Comparison of ENCODE assay signal across 16 cellular contexts in the genomic region with DNA sequence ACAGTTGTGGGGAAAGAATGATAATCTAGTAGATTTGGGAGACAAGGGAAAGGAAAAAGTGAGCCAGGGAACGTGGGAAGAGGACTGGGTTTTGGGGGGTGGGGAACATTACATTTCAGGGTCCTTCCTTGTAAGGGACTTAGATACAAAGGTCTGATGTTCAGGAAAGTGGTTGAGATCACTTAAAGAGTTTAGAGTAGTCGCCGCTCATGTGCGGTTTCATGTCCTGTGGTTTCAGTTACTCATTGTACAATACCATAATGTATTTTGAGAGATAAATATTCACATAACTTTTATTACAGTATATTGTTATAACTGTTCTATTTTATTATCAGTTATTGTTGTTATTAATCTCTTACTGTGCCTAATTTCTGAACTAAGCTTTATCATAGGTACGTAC.
DNase-seq lines count a peak whose midpoint lies in the region; ATAC-seq lines count a peak whose summit lies in the region.
"Had no signal": no experiment of that assay in that cellular context is flagged by ENCODE, and none has a peak within 500 bp of the region (broad histone marks: within the 10 kb centered on the region; RNA-seq: fewer than 3 reads in every experiment).

No MANE protein-coding gene starts in this region.

- peak overlapping the region; percentile 40 for H3K27ac Mint-ChIP-seq in T-helper 2 cell treated with Interferon-gamma antibody and Interleukin-4, amounts not matched to agents 5 μg/mL and 100 μg/mL, for 36 hours
- peak overlapping the region; percentile 8 for H3K27ac Mint-ChIP-seq in activated T-helper 17 cell treated with anti-CD3 and anti-CD28 coated beads, Interleukin-2, amount 50 U/mL, for 72 hours
- H3K27ac Mint-ChIP-seq: CD4-positive, alpha-beta memory T cell had no signal

- H3K4me3 ChIP-seq in Jurkat, Clone E6-1 (ENCODE audit: low read length), result peak overlapping the region; percentile 37
- H3K4me3 ChIP-seq: A549, GM12878 had no signal

- DNase-seq in SHP77 treated with DMSO at 0.1 percent for 48 hours (lab: John Stamatoyannopoulos, UW) (peak; percentile 42), SHP77 (lab: John Stamatoyannopoulos, UW) (no peak), GM03348 (ENCODE audit: low spot score) (no peak), mucosa of gallbladder (ENCODE audit: low spot score) (no peak)
- DNase-seq in Jurkat, Clone E6-1 (ENCODE audit: low read depth, low spot score), result peak; percentile 62
- no peak for DNase-seq in T-helper 2 cell treated with Interferon-gamma antibody and Interleukin-4, amounts not matched to agents 5 μg/mL and 100 μg/mL, for 36 hours (ENCODE audit: low spot score)
- no peak for DNase-seq in activated naive CD4-positive, alpha-beta T cell treated with anti-CD3 and anti-CD28 coated beads, Interleukin-2, amount 50 U/mL, for 16 hours
- DNase-seq: AML-193; CD4-positive, alpha-beta memory T cell; DMS153; DMS79; GF-D8; H9 had no signal

- H3K9me3 Mint-ChIP-seq in T-helper 2 cell treated with Interferon-gamma antibody and Interleukin-4, amounts not matched to agents 5 μg/mL and 100 μg/mL, for 36 hours, result no peaks in the 10 kb centered on the region
- H3K9me3 Mint-ChIP-seq in activated T-helper 17 cell treated with anti-CD3 and anti-CD28 coated beads, Interleukin-2, amount 50 U/mL, for 72 hours, result no peaks in the 10 kb centered on the region
- H3K9me3 Mint-ChIP-seq: H9 had no signal

- peaks cover 8% of the 10 kb centered on the region for H3K36me3 Mint-ChIP-seq in T-helper 2 cell treated with Interferon-gamma antibody and Interleukin-4, amounts not matched to agents 5 μg/mL and 100 μg/mL, for 36 hours (ENCODE audit: low read depth)
- peaks cover 35% of the 10 kb centered on the region for H3K36me3 Mint-ChIP-seq in activated T-helper 17 cell treated with anti-CD3 and anti-CD28 coated beads, Interleukin-2, amount 50 U/mL, for 72 hours (ENCODE audit: low read depth)

- H3K27me3 Mint-ChIP-seq in T-helper 2 cell treated with Interferon-gamma antibody and Interleukin-4, amounts not matched to agents 5 μg/mL and 100 μg/mL, for 36 hours (ENCODE audit: low read depth), result no peaks in the 10 kb centered on the region
- H3K27me3 Mint-ChIP-seq in activated T-helper 17 cell treated with anti-CD3 and anti-CD28 coated beads, Interleukin-2, amount 50 U/mL, for 72 hours, result no peaks in the 10 kb centered on the region
- H3K27me3 Mint-ChIP-seq: CD4-positive, alpha-beta memory T cell had no signal

- H3K4me1 Mint-ChIP-seq in T-helper 2 cell treated with Interferon-gamma antibody and Interleukin-4, amounts not matched to agents 5 μg/mL and 100 μg/mL, for 36 hours (ENCODE audit: low read depth), result peaks cover 17% of the 10 kb centered on the region
- H3K4me1 Mint-ChIP-seq in activated T-helper 17 cell treated with anti-CD3 and anti-CD28 coated beads, Interleukin-2, amount 50 U/mL, for 72 hours, result peaks cover 7% of the 10 kb centered on the region
- H3K4me1 Mint-ChIP-seq: CD4-positive, alpha-beta memory T cell; H9 had no signal

- peak overlapping the region; percentile 44 for H3K4me3 Mint-ChIP-seq in T-helper 2 cell treated with Interferon-gamma antibody and Interleukin-4, amounts not matched to agents 5 μg/mL and 100 μg/mL, for 36 hours
- H3K4me3 Mint-ChIP-seq in activated T-helper 17 cell treated with anti-CD3 and anti-CD28 coated beads, Interleukin-2, amount 50 U/mL, for 72 hours, result no peak overlapping the region
- H3K4me3 Mint-ChIP-seq: CD4-positive, alpha-beta memory T cell; H9 had no signal

- ATAC-seq in activated T-helper 17 cell treated with anti-CD3 and anti-CD28 coated beads, Interleukin-2, amount 50 U/mL, for 72 hours (replicated peaks), result no peak
- ATAC-seq: A549, GM12878 had no signal

Comparison
In these comparisons a context has a peak if more than half of its experiments do, and no peak if none do; other contexts are left out.
1. DNase-seq: peak in SHP77 treated with DMSO at 0.1 percent for 48 hours (single experiment) and Jurkat, Clone E6-1 (single experiment); none in SHP77 (0 of 2), T-helper 2 cell treated with Interferon-gamma antibody and Interleukin-4, amounts not matched to agents 5 μg/mL and 100 μg/mL, for 36 hours (single experiment), GM03348 (single experiment), mucosa of gallbladder (single experiment) and activated naive CD4-positive, alpha-beta T cell treated with anti-CD3 and anti-CD28 coated beads, Interleukin-2, amount 50 U/mL, for 16 hours (single experiment).